ENCODE assay signal across 1 cellular context in genomic region chr11:112735470-112735869, GRCh38.
TF ChIP-seq lines count a peak whose summit lies in the region.

No MANE protein-coding gene starts in this region.

TF ChIP-seq in GM12878, 131 proteins besides CTCF, POLR2A, EP300 and RAD21 (continued from another document):
- TF ChIP-seq, protein P1, sequence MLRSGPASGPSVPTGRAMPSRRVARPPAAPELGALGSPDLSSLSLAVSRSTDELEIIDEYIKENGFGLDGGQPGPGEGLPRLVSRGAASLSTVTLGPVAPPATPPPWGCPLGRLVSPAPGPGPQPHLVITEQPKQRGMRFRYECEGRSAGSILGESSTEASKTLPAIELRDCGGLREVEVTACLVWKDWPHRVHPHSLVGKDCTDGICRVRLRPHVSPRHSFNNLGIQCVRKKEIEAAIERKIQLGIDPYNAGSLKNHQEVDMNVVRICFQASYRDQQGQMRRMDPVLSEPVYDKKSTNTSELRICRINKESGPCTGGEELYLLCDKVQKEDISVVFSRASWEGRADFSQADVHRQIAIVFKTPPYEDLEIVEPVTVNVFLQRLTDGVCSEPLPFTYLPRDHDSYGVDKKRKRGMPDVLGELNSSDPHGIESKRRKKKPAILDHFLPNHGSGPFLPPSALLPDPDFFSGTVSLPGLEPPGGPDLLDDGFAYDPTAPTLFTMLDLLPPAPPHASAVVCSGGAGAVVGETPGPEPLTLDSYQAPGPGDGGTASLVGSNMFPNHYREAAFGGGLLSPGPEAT (IDR thresholded peaks at IDR 0.05; ENCODE audit: low read depth) = no peak
- TF ChIP-seq KDM1A (IDR thresholded peaks at IDR 0.05; ENCODE audit: borderline replicate concordance) = no peak
- TF ChIP-seq ZNF622 (IDR thresholded peaks at IDR 0.05) = no peak
